In the genomic region with DNA sequence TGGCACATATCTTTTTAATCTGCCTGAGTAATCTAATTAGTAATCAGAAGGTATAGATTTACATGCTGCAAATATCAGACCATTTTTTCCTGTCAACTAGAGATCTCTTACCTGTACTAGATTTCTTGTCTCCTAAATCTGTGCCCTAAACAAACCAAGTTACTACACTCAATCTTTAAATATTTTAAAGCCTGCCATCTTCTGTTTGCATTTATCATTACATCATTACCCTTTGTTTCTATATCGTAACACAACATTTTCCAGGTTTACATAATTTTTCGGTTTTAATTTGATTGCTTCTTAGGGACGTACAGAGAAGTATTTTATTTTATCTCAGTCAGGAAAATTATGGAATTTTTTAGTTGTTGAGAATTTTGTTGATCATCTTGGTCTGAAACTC, we compare ENCODE assay signal across 13 cellular contexts. TPM values are rescaled to one million over a fixed set of nuclear protein-coding genes. Genes with fewer than 3 reads are reported as not detected.
DNase-seq lines count a peak whose midpoint lies in the region; ATAC-seq, FAIRE-seq and TF ChIP-seq lines count a peak whose summit lies in the region.
"Had no signal": no experiment of that assay in that cellular context is flagged by ENCODE, and none has a peak within 500 bp of the region (broad histone marks: within the 10 kb centered on the region; RNA-seq: fewer than 3 reads in every experiment).

No MANE protein-coding gene starts in this region.

- no peaks in the 10 kb centered on the region for H3K36me3 Mint-ChIP-seq in type B pancreatic cell
- H3K36me3 Mint-ChIP-seq in activated CD8-positive, alpha-beta memory T cell treated with anti-CD3 and anti-CD28 coated beads, Interleukin-2, amount 10 ng/mL, durations not matched to agents 7 days and 5 days: no peaks in the 10 kb centered on the region
- H3K36me3 Mint-ChIP-seq: activated naive CD8-positive, alpha-beta T cell had no signal

- H3K4me3 ChIP-seq in HepG2 (replicated peaks in 1 of 3; ENCODE audit: insufficient read depth in 1 of 3, low read depth in 2 of 3, low read length in 3 of 3) (no peak overlapping the region), right lobe of liver (no peak overlapping the region)
- H3K4me3 ChIP-seq: mucosa of descending colon, suprapubic skin had no signal

- no peak for TF ChIP-seq POLR2A in HepG2 (IDR thresholded peaks at IDR 0.05; ENCODE audit: insufficient read depth in 1 of 2, low read depth in 2 of 2, low read length in 2 of 2)
- no peak for TF ChIP-seq POLR2A in right lobe of liver (IDR thresholded peaks at IDR 0.05)

- FAIRE-seq in HepG2 (lab: Jason Lieb, UNC): no peak

- CTCF ChIA-PET in HepG2 (lab: Yijun Ruan, JAX; ENCODE audit: low intra/inter-chr PET ratio, low total read pairs): interaction anchor here (1.3 kb wide), 1 partner anchor 238 kb away, joined by 4 read pairs; no protein-coding TSS in a partner anchor
- CTCF ChIA-PET in activated CD8-positive, alpha-beta memory T cell treated with anti-CD3 and anti-CD28 coated beads, Interleukin-2, amount 10 ng/mL, durations not matched to agents 7 days and 5 days (lab: Charles Lee): interaction anchor here (0.9 kb wide), 1 partner anchor 31 kb away, joined by 3 read pairs; no protein-coding TSS in a partner anchor

- no peak for TF ChIP-seq CTCF in HepG2 (CRISPR knock-in tag; IDR thresholded peaks at IDR 0.05)
- peak in 1 of 4 donors; percentile 11 for TF ChIP-seq CTCF in right lobe of liver (IDR thresholded peaks at IDR 0.05)
- TF ChIP-seq CTCF in type B pancreatic cell (conservative IDR thresholded peaks at IDR 0.05): peak; percentile 52

- H3K36me3 ChIP-seq in HepG2 (replicated peaks in 1 of 2; ENCODE audit: control insufficient read depth in 1 of 2, insufficient read depth in 2 of 2, low read length in 2 of 2): no peaks in the 10 kb centered on the region
- H3K36me3 ChIP-seq in right lobe of liver: no peaks in the 10 kb centered on the region
- H3K36me3 ChIP-seq: suprapubic skin had no signal

- no peaks in the 10 kb centered on the region for H3K4me1 ChIP-seq in HepG2 (ENCODE audit: insufficient read depth, low read length)
- H3K4me1 ChIP-seq in right lobe of liver: no peaks in the 10 kb centered on the region
- H3K4me1 ChIP-seq: suprapubic skin had no signal

- no peaks in the 10 kb centered on the region for H3K79me2 ChIP-seq in HepG2 (ENCODE audit: insufficient read depth, low read length)

- H3K4me2 ChIP-seq in HepG2 (ENCODE audit: low read depth, low read length): no peak overlapping the region

- H4K20me1 ChIP-seq in HepG2 (ENCODE audit: insufficient read depth, low read length): no peaks in the 10 kb centered on the region

- no peak overlapping the region for H2AFZ ChIP-seq in HepG2 (ENCODE audit: low read length)

- no peak overlapping the region for H3K9ac ChIP-seq in HepG2 (ENCODE audit: insufficient read depth, low read depth, low read length)

- H3K4me3 Mint-ChIP-seq in type B pancreatic cell: no peak overlapping the region
- H3K4me3 Mint-ChIP-seq in activated CD8-positive, alpha-beta memory T cell treated with anti-CD3 and anti-CD28 coated beads, Interleukin-2, amount 10 ng/mL, durations not matched to agents 7 days and 5 days: no peak overlapping the region
- H3K4me3 Mint-ChIP-seq: activated naive CD8-positive, alpha-beta T cell had no signal

- no peaks in the 10 kb centered on the region for H3K4me1 Mint-ChIP-seq in type B pancreatic cell (ENCODE audit: unreplicated experiment)
- H3K4me1 Mint-ChIP-seq in activated CD8-positive, alpha-beta memory T cell treated with anti-CD3 and anti-CD28 coated beads, Interleukin-2, amount 10 ng/mL, durations not matched to agents 7 days and 5 days: no peaks in the 10 kb centered on the region

- no TSS peak for BruUV-seq in HepG2 (replicated peaks; lab: Mats Ljungman, UMichigan)

- H3K27me3 ChIP-seq in HepG2 (ENCODE audit: control insufficient read depth in 1 of 2, insufficient read depth in 2 of 2, low read length in 2 of 2): 0 out of 5 replicates have a peak, but pooled peaks cover 0 to 3% of the 10 kb centered on the region in 2 experiments
- H3K27me3 ChIP-seq in right lobe of liver: no peaks in the 10 kb centered on the region
- H3K27me3 ChIP-seq: suprapubic skin had no signal

- no peak for TF ChIP-seq RAD21 in HepG2 (CRISPR knock-in tag; IDR thresholded peaks at IDR 0.05)

- TF ChIP-seq EP300 in HepG2 (IDR thresholded peaks at IDR 0.05; ENCODE audit: low read depth in 2 of 2, low read length in 2 of 2) (no peak), HepG2 (CRISPR knock-in tag; IDR thresholded peaks at IDR 0.05; ENCODE audit: borderline replicate concordance) (no peak)

- H3K27ac ChIP-seq in HepG2 (ENCODE audit: extremely low read length, insufficient read depth, low read length): no peak overlapping the region
- H3K27ac ChIP-seq in right lobe of liver: no peak overlapping the region
- H3K27ac ChIP-seq: suprapubic skin had no signal

- H3K27me3 Mint-ChIP-seq in type B pancreatic cell: no peaks in the 10 kb centered on the region
- H3K27me3 Mint-ChIP-seq in activated CD8-positive, alpha-beta memory T cell treated with anti-CD3 and anti-CD28 coated beads, Interleukin-2, amount 10 ng/mL, durations not matched to agents 7 days and 5 days: no peaks in the 10 kb centered on the region
- H3K27me3 Mint-ChIP-seq: activated naive CD8-positive, alpha-beta T cell had no signal

- no peak for ATAC-seq in HepG2
- no peak for ATAC-seq in right lobe of liver
- ATAC-seq in activated CD8-positive, alpha-beta memory T cell treated with anti-CD3 and anti-CD28 coated beads, Interleukin-2, amount 10 ng/mL, durations not matched to agents 7 days and 5 days: no peak
- ATAC-seq: mucosa of descending colon had no signal

- intact Hi-C loops in HepG2 (cut with micrococcal nuclease; ENCODE audit: unreplicated experiment) (loop anchor here (1.0 kb wide), 1 partner anchor 238 kb away; no protein-coding TSS in a partner anchor), right lobe of liver (cut with DNase I) (no loop called here)

- in situ Hi-C loops in HepG2 (cut with HindIII; ENCODE audit: extremely low pct_ligation_motif_present, low pct_unique_long_range_greater_than_20kb): no loop called here

- POLR2A ChIA-PET in HepG2 (lab: Yijun Ruan, JAX): no interaction called here

- no peak overlapping the region for H3K27ac Mint-ChIP-seq in type B pancreatic cell
- no peak overlapping the region for H3K27ac Mint-ChIP-seq in activated CD8-positive, alpha-beta memory T cell treated with anti-CD3 and anti-CD28 coated beads, Interleukin-2, amount 10 ng/mL, durations not matched to agents 7 days and 5 days
- H3K27ac Mint-ChIP-seq: activated naive CD8-positive, alpha-beta T cell had no signal

- DNase-seq in HepG2 (ENCODE audit: low spot score) (no peak), right lobe of liver (no peak), NCI-H460 (ENCODE audit: extremely low read depth, low read depth) (peak; percentile 1), cerebellar cortex (ENCODE audit: low spot score) (peak; percentile 3), type B pancreatic cell (ENCODE audit: extremely low spot score, unreplicated experiment) (no peak), NCI-H1436 treated with DMSO at 0.1 percent for 48 hours (lab: John Stamatoyannopoulos, UW) (no peak), activated gamma-delta T cell treated with Interleukin-2 at 50 U/mL for 16 hours (no peak)
- no peak for DNase-seq in activated CD8-positive, alpha-beta memory T cell treated with anti-CD3 and anti-CD28 coated beads, Interleukin-2, amount 10 ng/mL, durations not matched to agents 7 days and 5 days
- DNase-seq: foreskin melanocyte, mucosa of descending colon, NCI-H1930 had no signal

- H3K9me3 Mint-ChIP-seq in type B pancreatic cell: no peaks in the 10 kb centered on the region
- no peaks in the 10 kb centered on the region for H3K9me3 Mint-ChIP-seq in activated CD8-positive, alpha-beta memory T cell treated with anti-CD3 and anti-CD28 coated beads, Interleukin-2, amount 10 ng/mL, durations not matched to agents 7 days and 5 days (ENCODE audit: low read depth)

- WGBS in HepG2 (ENCODE audit: low lambda C conversion rate): 6% methylated on average over 3 of the region's 3 CpGs
- WGBS in right lobe of liver (ENCODE audit: insufficient coverage, low coverage, low lambda C conversion rate, missing lambda C conversion rate): 21% methylated on average over 3 of the region's 3 CpGs

- no peaks in the 10 kb centered on the region for H3K9me3 ChIP-seq in HepG2 (ENCODE audit: low read length)
- no peaks in the 10 kb centered on the region for H3K9me3 ChIP-seq in right lobe of liver
- H3K9me3 ChIP-seq: mucosa of descending colon, suprapubic skin had no signal

TF ChIP-seq in HepG2, 621 proteins besides CTCF, POLR2A, EP300 and RAD21 (continues in another document):
- TF ChIP-seq ATF7 (IDR thresholded peaks at IDR 0.05): peak; percentile 18; the same call in 1 of the 2 replicates
- no peak for TF ChIP-seq ATF7 (CRISPR knock-in tag; IDR thresholded peaks at IDR 0.05)

RNA-seq across cellular contexts. Expression of gene PSMA8, which starts 25.7 kb away (rescaled TPM):
- total RNA-seq in HepG2 (2016; rRNA removed; fragmentation: Illumina TruSeq; extraction: Trizol): not detected in 2 replicates
- total RNA-seq in HepG2 (2016; cell fraction: cytosol; rRNA removed; fragmentation: Illumina TruSeq; extraction: Trizol; ENCODE audit: low read depth): not detected in 2 replicates
- total RNA-seq in HepG2 (2016; cell fraction: insoluble cytoplasmic fraction; rRNA removed; fragmentation: Illumina TruSeq; extraction: Trizol): not detected in 2 replicates
- not detected in 2 replicates for total RNA-seq in HepG2 (2016; cell fraction: membrane; rRNA removed; fragmentation: Illumina TruSeq; extraction: Trizol)
- total RNA-seq in HepG2 (2016; cell fraction: nucleus; rRNA removed; fragmentation: Illumina TruSeq; extraction: Trizol): not detected in 2 replicates
- not detected in 2 replicates for polyA plus RNA-seq in HepG2 (2011; rRNA removed)
- not detected in 2 replicates for polyA plus RNA-seq in HepG2 (2011; cell fraction: cytosol; rRNA removed)
- polyA plus RNA-seq in HepG2 (2011; cell fraction: nucleus; rRNA removed): not detected in 2 replicates
- polyA plus RNA-seq in HepG2 (2012): not detected in 2 replicates
- polyA plus RNA-seq in HepG2 (2016; cell fraction: cytosol; fragmentation: Illumina TruSeq; extraction: Trizol; ENCODE audit: low read depth): not detected in 2 replicates
- polyA plus RNA-seq in HepG2 (2016; cell fraction: insoluble cytoplasmic fraction; fragmentation: Illumina TruSeq; extraction: Trizol; ENCODE audit: low read depth): not detected in 2 replicates
- polyA plus RNA-seq in HepG2 (2016; cell fraction: membrane; fragmentation: Illumina TruSeq; extraction: Trizol; ENCODE audit: low read depth): not detected in 2 replicates
- polyA plus RNA-seq in HepG2 (2016; cell fraction: nucleus; fragmentation: Illumina TruSeq; extraction: Trizol; ENCODE audit: insufficient read depth, low read depth): not detected in 2 replicates
- not detected in 2 replicates for polyA minus RNA-seq in HepG2 (2011; rRNA and poly(A)+ RNA removed; ENCODE audit: low replicate concordance)
- not detected in 2 replicates for polyA minus RNA-seq in HepG2 (2011; cell fraction: cytosol; rRNA and poly(A)+ RNA removed)
- not detected in 2 replicates for polyA minus RNA-seq in HepG2 (2011; cell fraction: nucleus; rRNA and poly(A)+ RNA removed)
- total RNA-seq in right lobe of liver: not detected
- total RNA-seq in NCI-H460 (2014; rRNA removed; shearing (Covaris generic)): not detected in 2 replicates
- polyA plus RNA-seq in NCI-H460 (2014; cell fraction: nucleus; rRNA removed): not detected in 2 replicates
- 0.14 TPM in 1 of 2 replicates, not detected in the other for total RNA-seq in type B pancreatic cell (ENCODE audit: low replicate concordance)
- 1 to 10 TPM in 1 of 2 experiments, under 1 TPM in 1; 0.82 to 1.1 TPM for total RNA-seq in activated CD8-positive, alpha-beta memory T cell treated with anti-CD3 and anti-CD28 coated beads, Interleukin-2, amount 10 ng/mL, durations not matched to agents 7 days and 5 days
- total RNA-seq: mucosa of descending colon, suprapubic skin had no signal

Comparison
In these comparisons a context has a peak if more than half of its experiments do, and no peak if none do; other contexts are left out.
1. DNase-seq: peak in NCI-H460 (single experiment) and cerebellar cortex (single experiment); none in HepG2 (single experiment), right lobe of liver (0 of 3), type B pancreatic cell (single experiment), activated CD8-positive, alpha-beta memory T cell treated with anti-CD3 and anti-CD28 coated beads, Interleukin-2, amount 10 ng/mL, durations not matched to agents 7 days and 5 days (single experiment), NCI-H1436 treated with DMSO at 0.1 percent for 48 hours (single experiment) and activated gamma-delta T cell treated with Interleukin-2 at 50 U/mL for 16 hours (single experiment).